ENCODE assay signal across 8 cellular contexts in genomic region chr12:92570056-92570753, GRCh38.
DNase-seq lines count a peak whose midpoint lies in the region; ATAC-seq and TF ChIP-seq lines count a peak whose summit lies in the region.

No MANE protein-coding gene starts in this region.

- TF ChIP-seq CTCF in liver (IDR thresholded peaks at IDR 0.05; ENCODE audit: low read depth, low read length, missing input control) (peak; percentile 85), testis (IDR thresholded peaks at IDR 0.05) (peak; percentile 74 to 90 (median 83))

- H3K9ac ChIP-seq in liver (ENCODE audit: low read depth in 1 of 2, low read length in 2 of 2): no peak overlapping the region

- TF ChIP-seq POLR2A in testis (IDR thresholded peaks at IDR 0.05): no peak

- POLR2A ChIA-PET in T-cell (lab: Charles Lee): interaction anchor here (0.5 to 1.6 kb wide), 5 partner anchors 24 to 1188 kb away, joined by 3 to 13 read pairs (median 4); partner anchors contain the start of gene BTG1 (in 1 of the 2)

- intact Hi-C loops in testis (cut with DNase I; ENCODE audit: low total_unique reads): no loop called here

- no peaks in the 10 kb centered on the region for H3K36me3 ChIP-seq in liver (ENCODE audit: control insufficient read depth in 4 of 4, insufficient read depth in 3 of 4, low read depth in 1 of 4, low read length in 3 of 4)
- H3K36me3 ChIP-seq in testis (ENCODE audit: low read depth, missing control alignments): no peaks in the 10 kb centered on the region

- H3K36me3 Mint-ChIP-seq in T-cell: peaks cover 4% of the 10 kb centered on the region

- no peak overlapping the region for H3K4me3 Mint-ChIP-seq in T-cell

- peak; percentile 98 to 99 for TF ChIP-seq RAD21 in liver (IDR thresholded peaks at IDR 0.05)

- H3K9me3 ChIP-seq in liver (ENCODE audit: control insufficient read depth in 4 of 4, low read length in 3 of 4) (no peaks in the 10 kb centered on the region), testis (no peaks in the 10 kb centered on the region)

- H3K27ac Mint-ChIP-seq in T-cell: no peak overlapping the region

- peaks cover 0 to 19% (median 4%) of the 10 kb centered on the region in 3 donors for H3K9me3 Mint-ChIP-seq in T-cell

- DNase-seq in COLO668 (lab: John Stamatoyannopoulos, UW; ENCODE audit: unreplicated experiment) (peak; percentile 84), NCI-H2029 (lab: John Stamatoyannopoulos, UW) (peak; percentile 82), T-cell (peak in 27 of 34 experiments; percentile 10 to 62 (median 34)), dermis microvascular lymphatic vessel endothelial cell (ENCODE audit: low read depth in 2 of 2) (peak; percentile 88), testis (peak; percentile 86)

- ATAC-seq in GM18873 (IDR thresholded peaks at IDR 0.05; ENCODE audit: low FRiP score, unreplicated experiment) (peak; percentile 72), HG03064 (IDR thresholded peaks at IDR 0.05; ENCODE audit: low read depth, unreplicated experiment) (peak; percentile 83), T-cell (replicated peaks in 1 of 4) (peak; percentile 85 to 95 (median 92))

- H3K27me3 ChIP-seq in liver (ENCODE audit: control insufficient read depth in 4 of 4, insufficient read depth in 4 of 4, low read length in 3 of 4) (no peaks in the 10 kb centered on the region), testis (no peaks in the 10 kb centered on the region)

- H3K27ac ChIP-seq in liver (ENCODE audit: low read depth in 1 of 2, low read length in 2 of 2) (peak overlapping the region; percentile 15 to 73), testis (no peak overlapping the region)

- CTCF ChIA-PET in T-cell (lab: Charles Lee): interaction anchor here (0.6 to 3.7 kb wide), 28 partner anchors 12 to 1210 kb away, joined by 3 to 42 read pairs (median 4); partner anchors contain the start of gene BTG1 (in 1 of the 2)

- H3K4me1 Mint-ChIP-seq in T-cell: peaks cover 5 to 35% (median 26%) of the 10 kb centered on the region in 3 donors

- 8% methylated on average over 4 of the region's 4 CpGs for WGBS in liver
- WGBS in testis, 2 donors: 19 to 21% methylated on average over 4 of the region's 4 CpGs

- H3K27me3 Mint-ChIP-seq in T-cell: no peaks in the 10 kb centered on the region

- H3K4me1 ChIP-seq in liver (ENCODE audit: control insufficient read depth in 4 of 4, insufficient read depth in 4 of 4, low read length in 3 of 4) (peaks cover 12 to 46% (median 34%) of the 10 kb centered on the region in 4 donors), testis (no peaks in the 10 kb centered on the region)

- H3K4me3 ChIP-seq in liver (ENCODE audit: low read depth in 1 of 3, low read length in 3 of 3) (no peak overlapping the region), testis (no peak overlapping the region)

TF ChIP-seq in liver, 16 proteins besides CTCF, POLR2A, EP300 and RAD21:
- no peak for TF ChIP-seq ATF3 (IDR thresholded peaks at IDR 0.05)
- TF ChIP-seq HNF4G (IDR thresholded peaks at IDR 0.05): peak; percentile 19
- peak in 1 of 2 donors; percentile 29 for TF ChIP-seq JUND (IDR thresholded peaks at IDR 0.05)
- no peak for TF ChIP-seq GABPA (IDR thresholded peaks at IDR 0.05 in 1 of 2, conservative IDR thresholded peaks at IDR 0.05 in 1 of 2)
- peak in 1 of 2 donors; percentile 24 for TF ChIP-seq EGR1 (IDR thresholded peaks at IDR 0.05; ENCODE audit: low read depth in 2 of 2)
- no peak for TF ChIP-seq ZBTB33 (IDR thresholded peaks at IDR 0.05)
- peak; percentile 59 for TF ChIP-seq YY1 (IDR thresholded peaks at IDR 0.05)
- TF ChIP-seq HNF4A (conservative IDR thresholded peaks at IDR 0.05): peak; percentile 10 to 36
- peak; percentile 5 for TF ChIP-seq FOXA2 (IDR thresholded peaks at IDR 0.05)
- TF ChIP-seq FOXA1 (IDR thresholded peaks at IDR 0.05): no peak
- TF ChIP-seq NR2F2 (IDR thresholded peaks at IDR 0.05): no peak
- TF ChIP-seq MAX (IDR thresholded peaks at IDR 0.05): peak; percentile 64
- peak; percentile 33 for TF ChIP-seq TAF1 (conservative IDR thresholded peaks at IDR 0.05)
- TF ChIP-seq SP1 (IDR thresholded peaks at IDR 0.05): peak; percentile 34
- TF ChIP-seq REST (IDR thresholded peaks at IDR 0.05): peak; percentile 35
- peak; percentile 25 to 52 for TF ChIP-seq RXRA (IDR thresholded peaks at IDR 0.05)

Comparison
In these comparisons a context has a peak if more than half of its experiments do, and no peak if none do; other contexts are left out.
1. DNase-seq: peak in every context shown above with its lines; median percentile 88 in dermis microvascular lymphatic vessel endothelial cell; 86 in testis; 84 in COLO668; 82 in NCI-H2029; 34 in T-cell.
2. H3K27ac ChIP-seq: peak in liver (2 of 2); none in testis (0 of 2).
3. Peak in every context shown above with its lines, with median percentiles within 50 percentile points of each other: ATAC-seq.